Comparison of ENCODE assay signal across 28 cellular contexts in the genomic region with DNA sequence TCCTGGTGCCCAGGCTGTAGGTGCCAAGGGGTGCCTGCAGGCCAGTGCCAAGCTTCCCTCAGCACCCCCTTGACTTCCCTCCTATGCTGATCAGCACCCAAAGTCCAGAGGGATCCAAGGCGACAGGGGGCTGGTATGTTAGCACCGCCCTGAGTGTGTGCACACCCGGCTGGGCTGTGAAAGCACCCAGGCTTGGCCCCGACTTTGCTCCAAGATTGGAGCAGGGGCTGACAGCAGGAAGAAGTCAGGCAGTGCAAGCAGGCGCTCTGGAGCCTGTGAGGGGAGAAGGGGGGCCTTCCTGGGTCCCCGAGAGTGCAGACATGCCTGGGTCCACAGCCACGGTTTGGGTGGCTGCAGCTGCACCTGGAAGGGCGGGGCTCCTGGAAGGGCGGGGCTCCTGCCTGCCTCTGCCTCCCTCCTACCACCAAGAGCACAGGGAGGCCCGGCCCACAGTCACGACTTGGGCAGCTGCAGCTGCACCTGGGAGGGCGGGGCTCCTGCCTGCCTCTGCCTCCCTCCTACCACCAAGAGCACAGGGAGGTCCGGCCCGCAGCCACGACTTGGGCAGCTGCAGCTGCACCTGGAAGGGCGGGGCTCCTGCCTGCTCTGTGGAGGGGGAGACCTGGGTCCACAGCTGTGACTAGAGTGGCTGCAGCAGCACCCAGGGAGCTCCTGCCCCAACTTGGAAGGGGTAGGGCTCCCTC. TPM values are rescaled to one million over a fixed set of nuclear protein-coding genes. Genes with fewer than 3 reads are reported as not detected.
"Had no signal": no experiment of that assay in that cellular context is flagged by ENCODE, and none has a peak within 500 bp of the region (broad histone marks: within the 10 kb centered on the region; RNA-seq: fewer than 3 reads in every experiment).

No MANE protein-coding gene starts in this region.

- H3K4me3 ChIP-seq: ovary, psoas muscle, right atrium auricular region, thyroid gland had no signal

- H3K4me1 ChIP-seq: foreskin keratinocyte, psoas muscle, right atrium auricular region, thyroid gland had no signal

- H3K9me3 ChIP-seq: neutrophil, ovary, psoas muscle, right atrium auricular region, thyroid gland had no signal

- H3K36me3 Mint-ChIP-seq: brain had no signal

- H3K27me3 Mint-ChIP-seq: brain; stimulated activated naive CD8-positive, alpha-beta T cell treated with anti-CD3 and anti-CD28 coated beads, Interleukin-15, Interleukin-2, amounts not matched to agents 100 ng/mL and 50 ng/mL, for 24 hours had no signal

- H3K36me3 ChIP-seq: neutrophil, ovary, right atrium auricular region, thyroid gland had no signal

- H3K4me1 Mint-ChIP-seq: activated B cell treated with CpG ODN at 0.5 μM for 24 hours, brain, nephron had no signal

- H3K4me3 Mint-ChIP-seq: activated B cell treated with CpG ODN at 0.5 μM for 24 hours; activated CD8-positive, alpha-beta T cell treated with anti-CD3 and anti-CD28 coated beads, Interleukin-2, amount 10 ng/mL, durations not matched to agents 7 days and 5 days; activated naive CD8-positive, alpha-beta T cell treated with anti-CD3 and anti-CD28 coated beads, Interleukin-2, amount 50 U/mL, for 24 hours; activated T-helper 1 cell treated with anti-CD3 and anti-CD28 coated beads, Interleukin-12 subunit alpha, Interleukin-12 subunit beta, Interleukin-2, Interleukin-4 antibody, amounts not matched to agents 30 ng/mL and 10 ng/mL and 1 ng/mL, durations not matched to agents 14 hours and 24 hours and 36 hours; brain; nephron; stimulated activated naive CD8-positive, alpha-beta T cell treated with anti-CD3 and anti-CD28 coated beads, Interleukin-15, Interleukin-2, amounts not matched to agents 100 ng/mL and 50 ng/mL, for 24 hours; T-helper 1 cell treated with Interleukin-12 subunit alpha and Interleukin-12 subunit beta and Interleukin-4 antibody, amounts not matched to agents 30 μg/mL and 1 μg/mL, for 36 hours had no signal

- H3K27me3 ChIP-seq: foreskin keratinocyte, ovary, right atrium auricular region, thyroid gland had no signal

- FAIRE-seq: endometrium had no signal

- H3K9me3 Mint-ChIP-seq: activated B cell treated with CpG ODN at 0.5 μM for 24 hours; activated naive CD8-positive, alpha-beta T cell treated with anti-CD3 and anti-CD28 coated beads, Interleukin-2, amount 50 U/mL, for 24 hours; activated T-helper 1 cell treated with anti-CD3 and anti-CD28 coated beads, Interleukin-12 subunit alpha, Interleukin-12 subunit beta, Interleukin-2, Interleukin-4 antibody, amounts not matched to agents 30 ng/mL and 10 ng/mL and 1 ng/mL, durations not matched to agents 14 hours and 24 hours and 36 hours; nephron; stimulated activated naive CD8-positive, alpha-beta T cell treated with anti-CD3 and anti-CD28 coated beads, Interleukin-15, Interleukin-2, amounts not matched to agents 100 ng/mL and 50 ng/mL, for 24 hours; T-helper 1 cell treated with Interleukin-12 subunit alpha and Interleukin-12 subunit beta and Interleukin-4 antibody, amounts not matched to agents 30 μg/mL and 1 μg/mL, for 36 hours had no signal

- ATAC-seq: activated CD8-positive, alpha-beta T cell treated with anti-CD3 and anti-CD28 coated beads, Interleukin-2, amount 10 ng/mL, durations not matched to agents 7 days and 5 days; activated naive CD8-positive, alpha-beta T cell treated with anti-CD3 and anti-CD28 coated beads, Interleukin-2, amount 50 U/mL, for 24 hours; foreskin keratinocyte; psoas muscle had no signal

- H3K27ac Mint-ChIP-seq: activated B cell treated with CpG ODN at 0.5 μM for 24 hours; activated CD8-positive, alpha-beta T cell treated with anti-CD3 and anti-CD28 coated beads, Interleukin-2, amount 10 ng/mL, durations not matched to agents 7 days and 5 days; activated naive CD8-positive, alpha-beta T cell treated with anti-CD3 and anti-CD28 coated beads, Interleukin-2, amount 50 U/mL, for 24 hours; activated T-helper 1 cell treated with anti-CD3 and anti-CD28 coated beads, Interleukin-12 subunit alpha, Interleukin-12 subunit beta, Interleukin-2, Interleukin-4 antibody, amounts not matched to agents 30 ng/mL and 10 ng/mL and 1 ng/mL, durations not matched to agents 14 hours and 24 hours and 36 hours; brain; nephron; stimulated activated naive CD8-positive, alpha-beta T cell treated with anti-CD3 and anti-CD28 coated beads, Interleukin-15, Interleukin-2, amounts not matched to agents 100 ng/mL and 50 ng/mL, for 24 hours; T-helper 1 cell treated with Interleukin-12 subunit alpha and Interleukin-12 subunit beta and Interleukin-4 antibody, amounts not matched to agents 30 μg/mL and 1 μg/mL, for 36 hours had no signal

- DNase-seq: activated B cell treated with CpG ODN at 0.5 μM for 24 hours; activated CD4-positive, alpha-beta T cell treated with anti-CD3 and anti-CD28 coated beads for 48 hours; activated CD8-positive, alpha-beta T cell treated with anti-CD3 and anti-CD28 coated beads, Interleukin-2, amount 10 ng/mL, durations not matched to agents 7 days and 5 days; activated gamma-delta T cell; activated naive CD4-positive, alpha-beta T cell treated with anti-CD3 and anti-CD28 coated beads, Interleukin-2, amount 50 U/mL, for 16 hours; activated naive CD8-positive, alpha-beta T cell treated with anti-CD3 and anti-CD28 coated beads, Interleukin-2, amount 50 U/mL, for 24 hours; anterior cingulate cortex; erythroblast; foreskin keratinocyte; kidney glomerular epithelial cell; left ventricle myocardium superior; midbrain; ovary; psoas muscle; stimulated activated CD4-positive, alpha-beta T cell treated with anti-CD3 and anti-CD28 coated beads, Interleukin-12 subunit alpha, Interleukin-12 subunit beta, amount 100 ng/mL, for 4 hours; substantia nigra; T1000; thyroid gland had no signal

- H3K27ac ChIP-seq: foreskin keratinocyte, neutrophil, ovary, psoas muscle, right atrium auricular region, thyroid gland had no signal

RNA-seq across cellular contexts. Expression of gene TUBB8, which starts 55.9 kb away (rescaled TPM):
- total RNA-seq: activated B cell treated with CpG ODN at 0.5 μM for 24 hours; activated CD8-positive, alpha-beta T cell treated with anti-CD3 and anti-CD28 coated beads, Interleukin-2, amount 10 ng/mL, durations not matched to agents 7 days and 5 days; activated T-helper 1 cell treated with anti-CD3 and anti-CD28 coated beads, Interleukin-12 subunit alpha, Interleukin-12 subunit beta, Interleukin-2, Interleukin-4 antibody, amounts not matched to agents 30 ng/mL and 10 ng/mL and 1 ng/mL, durations not matched to agents 14 hours and 24 hours and 36 hours; cardiac septum; chondrocyte; left ventricle myocardium superior; ovary; psoas muscle; right atrium auricular region had no signal
- polyA plus RNA-seq: foreskin keratinocyte had no signal
